In the genomic region with DNA sequence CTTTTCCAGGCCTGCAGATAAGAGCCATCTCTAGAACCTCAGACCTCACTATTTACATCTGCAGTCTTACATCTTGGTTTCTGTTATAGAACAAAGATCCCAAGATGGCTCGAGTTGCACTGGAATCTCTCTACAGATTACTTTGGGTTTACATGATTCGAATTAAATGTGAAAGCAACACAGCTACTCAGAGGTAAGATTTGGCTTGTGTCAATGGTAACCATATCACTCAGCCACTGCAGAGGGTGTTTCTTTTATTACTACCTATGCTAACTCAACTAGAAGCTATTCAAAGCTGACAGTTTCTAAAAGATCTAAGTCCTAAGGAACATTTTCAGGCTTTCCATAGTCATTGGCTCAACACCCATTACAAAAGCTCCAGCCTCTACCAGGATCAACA, we compare ENCODE assay signal across 14 cellular contexts.
DNase-seq lines count a peak whose midpoint lies in the region; ATAC-seq and TF ChIP-seq lines count a peak whose summit lies in the region.
"Had no signal": no experiment of that assay in that cellular context is flagged by ENCODE, and none has a peak within 500 bp of the region (broad histone marks: within the 10 kb centered on the region; RNA-seq: fewer than 3 reads in every experiment).

No MANE protein-coding gene starts in this region.

- no peak overlapping the region for H3K27ac Mint-ChIP-seq in activated T-helper 17 cell treated with anti-CD3 and anti-CD28 coated beads, Interleukin-2, amount 50 U/mL, for 72 hours
- no peak overlapping the region for H3K27ac Mint-ChIP-seq in stimulated activated effector memory CD8-positive, alpha-beta T cell treated with anti-CD3 and anti-CD28 coated beads, Interleukin-12 subunit alpha, Interleukin-12 subunit beta, amount 100 ng/mL, for 72 hours
- H3K27ac Mint-ChIP-seq: IgD-negative memory B cell had no signal

- peak; percentile 72 for ATAC-seq in activated T-helper 17 cell treated with anti-CD3 and anti-CD28 coated beads, Interleukin-2, amount 50 U/mL, for 72 hours (replicated peaks)
- ATAC-seq in stimulated activated effector memory CD8-positive, alpha-beta T cell treated with anti-CD3 and anti-CD28 coated beads, Interleukin-12 subunit alpha, Interleukin-12 subunit beta, amount 100 ng/mL, for 72 hours: peak; percentile 51
- ATAC-seq in aorta (ENCODE audit: low FRiP score) (no peak), HG03378 (IDR thresholded peaks at IDR 0.05; ENCODE audit: unreplicated experiment) (no peak), HG02885 (IDR thresholded peaks at IDR 0.05; ENCODE audit: poor library complexity, unreplicated experiment) (no peak)
- ATAC-seq: A549 had no signal

- no peak overlapping the region for H3K4me3 Mint-ChIP-seq in activated T-helper 17 cell treated with anti-CD3 and anti-CD28 coated beads, Interleukin-2, amount 50 U/mL, for 72 hours
- H3K4me3 Mint-ChIP-seq in stimulated activated effector memory CD8-positive, alpha-beta T cell treated with anti-CD3 and anti-CD28 coated beads, Interleukin-12 subunit alpha, Interleukin-12 subunit beta, amount 100 ng/mL, for 72 hours: no peak overlapping the region
- H3K4me3 Mint-ChIP-seq: CD4-positive, alpha-beta memory T cell; IgD-negative memory B cell had no signal

- H3K4me1 Mint-ChIP-seq in activated T-helper 17 cell treated with anti-CD3 and anti-CD28 coated beads, Interleukin-2, amount 50 U/mL, for 72 hours: no peaks in the 10 kb centered on the region
- H3K4me1 Mint-ChIP-seq in stimulated activated effector memory CD8-positive, alpha-beta T cell treated with anti-CD3 and anti-CD28 coated beads, Interleukin-12 subunit alpha, Interleukin-12 subunit beta, amount 100 ng/mL, for 72 hours: no peaks in the 10 kb centered on the region
- H3K4me1 Mint-ChIP-seq: CD4-positive, alpha-beta memory T cell; IgD-negative memory B cell had no signal

- H3K36me3 ChIP-seq in HEK293 (ENCODE audit: control insufficient read depth in 2 of 2, insufficient read depth in 1 of 2, low read length in 2 of 2) (no peaks in the 10 kb centered on the region), aorta (ENCODE audit: control insufficient read depth in 1 of 2, insufficient read depth in 2 of 2, low read length in 1 of 2) (no peaks in the 10 kb centered on the region)
- H3K36me3 ChIP-seq: BE2C had no signal

- H3K36me3 Mint-ChIP-seq in activated T-helper 17 cell treated with anti-CD3 and anti-CD28 coated beads, Interleukin-2, amount 50 U/mL, for 72 hours (ENCODE audit: low read depth): peaks cover 33% of the 10 kb centered on the region
- H3K36me3 Mint-ChIP-seq in stimulated activated effector memory CD8-positive, alpha-beta T cell treated with anti-CD3 and anti-CD28 coated beads, Interleukin-12 subunit alpha, Interleukin-12 subunit beta, amount 100 ng/mL, for 72 hours: no peaks in the 10 kb centered on the region

- no peak for TF ChIP-seq CTCF in HEK293 (tag by site-specific recombination; IDR thresholded peaks at IDR 0.05)

- H3K27me3 Mint-ChIP-seq in activated T-helper 17 cell treated with anti-CD3 and anti-CD28 coated beads, Interleukin-2, amount 50 U/mL, for 72 hours: no peaks in the 10 kb centered on the region
- H3K27me3 Mint-ChIP-seq: IgD-negative memory B cell had no signal

- CTCF ChIA-PET in HEK293 (lab: Yijun Ruan, JAX): interaction anchor here (0.6 kb wide), 2 partner anchors 9 to 176 kb away, joined by 3 read pairs; no protein-coding TSS in a partner anchor

- no peak for DNase-seq in stimulated activated effector memory CD8-positive, alpha-beta T cell treated with anti-CD3 and anti-CD28 coated beads, Interleukin-12 subunit alpha, Interleukin-12 subunit beta, amount 100 ng/mL, for 72 hours (ENCODE audit: low spot score in 2 of 2)
- DNase-seq in aorta: no peak
- DNase-seq: BE2C; CD4-positive, alpha-beta memory T cell; DND-41; GDM1; HCEC 1CT had no signal

- intact Hi-C loops in aorta (cut with DNase I): no loop called here

- H3K9me3 Mint-ChIP-seq in activated T-helper 17 cell treated with anti-CD3 and anti-CD28 coated beads, Interleukin-2, amount 50 U/mL, for 72 hours: no peaks in the 10 kb centered on the region
- H3K9me3 Mint-ChIP-seq in stimulated activated effector memory CD8-positive, alpha-beta T cell treated with anti-CD3 and anti-CD28 coated beads, Interleukin-12 subunit alpha, Interleukin-12 subunit beta, amount 100 ng/mL, for 72 hours: no peaks in the 10 kb centered on the region
- H3K9me3 Mint-ChIP-seq: IgD-negative memory B cell had no signal

- WGBS in aorta, 2 donors: 78 to 81% methylated on average over 2 of the region's 2 CpGs

- H3K4me3 ChIP-seq in HEK293 (ENCODE audit: low read depth, low read length) (no peak overlapping the region), aorta (ENCODE audit: low read length in 2 of 2) (no peak overlapping the region)
- H3K4me3 ChIP-seq: A549 had no signal

- H3K27ac ChIP-seq in HEK293 (ENCODE audit: extremely low read depth, low read depth, low read length) (no peak overlapping the region), aorta (ENCODE audit: low read depth in 1 of 2, low read length in 2 of 2) (peak overlapping the region; percentile 34 to 90)
- H3K27ac ChIP-seq: A549, C4-2B had no signal

- H3K27me3 ChIP-seq in aorta (ENCODE audit: control insufficient read depth in 1 of 2, insufficient read depth in 2 of 2, low read length in 1 of 2): no peaks in the 10 kb centered on the region
- H3K27me3 ChIP-seq: BE2C had no signal

- no peaks in the 10 kb centered on the region for H3K4me1 ChIP-seq in HEK293 (ENCODE audit: control insufficient read depth, insufficient read depth, low read length)
- peaks cover 1 to 3% of the 10 kb centered on the region in 2 donors for H3K4me1 ChIP-seq in aorta (ENCODE audit: control insufficient read depth in 1 of 2, insufficient read depth in 2 of 2, low read length in 2 of 2)

- no peaks in the 10 kb centered on the region for H3K9me3 ChIP-seq in HEK293 (ENCODE audit: control insufficient read depth, insufficient read depth, low read depth, low read length)
- H3K9me3 ChIP-seq in aorta (ENCODE audit: control insufficient read depth, low read length): no peaks in the 10 kb centered on the region
- H3K9me3 ChIP-seq: A549, BE2C had no signal

- POLR2A ChIA-PET in HEK293 (lab: Yijun Ruan, JAX): no interaction called here

TF ChIP-seq in HEK293, 187 proteins besides CTCF, POLR2A, EP300 and RAD21:
- no peak for TF ChIP-seq ZNF830 (tag by site-specific recombination; IDR thresholded peaks at IDR 0.05; ENCODE audit: low read depth)
- peak; percentile 68; the same call in 1 of the 2 replicates for TF ChIP-seq SCRT2 (tag by site-specific recombination; IDR thresholded peaks at IDR 0.05)
- no peak for TF ChIP-seq TRIM28 (IDR thresholded peaks at IDR 0.05; ENCODE audit: borderline replicate concordance, low read length)
- no peak for TF ChIP-seq ZNF133 (tag by site-specific recombination; IDR thresholded peaks at IDR 0.05)
- no peak for TF ChIP-seq ZNF335 (tag by site-specific recombination; conservative IDR thresholded peaks at IDR 0.05)
- no peak for TF ChIP-seq ZSCAN16 (tag by site-specific recombination; IDR thresholded peaks at IDR 0.05)

Comparison
In these comparisons a context has a peak if more than half of its experiments do, and no peak if none do; other contexts are left out.
1. ATAC-seq: peak in activated T-helper 17 cell treated with anti-CD3 and anti-CD28 coated beads, Interleukin-2, amount 50 U/mL, for 72 hours (single experiment) and stimulated activated effector memory CD8-positive, alpha-beta T cell treated with anti-CD3 and anti-CD28 coated beads, Interleukin-12 subunit alpha, Interleukin-12 subunit beta, amount 100 ng/mL, for 72 hours (single experiment); none in aorta (single experiment), HG03378 (single experiment) and HG02885 (single experiment).